Comparison of ENCODE assay signal across 16 cellular contexts in genomic region chr6:44708208-44708607, GRCh38.
A peak's percentile ranks its signal among the peaks of the same experiment; 100 is the strongest.
DNase-seq lines count a peak whose midpoint lies in the region; ATAC-seq and TF ChIP-seq lines count a peak whose summit lies in the region.
"Had no signal": no experiment of that assay in that cellular context is flagged by ENCODE, and none has a peak within 500 bp of the region (broad histone marks: within the 10 kb centered on the region; RNA-seq: fewer than 3 reads in every experiment).

No MANE protein-coding gene starts in this region.

- peaks cover 10 to 13% of the 10 kb centered on the region in 2 donors for H3K9me3 Mint-ChIP-seq in activated naive CD4-positive, alpha-beta T cell treated with anti-CD3 and anti-CD28 coated beads, Interleukin-2, amount 50 U/mL, for 72 hours
- H3K9me3 Mint-ChIP-seq in activated naive CD4-positive, alpha-beta T cell treated with anti-CD3 and anti-CD28 coated beads for 36 hours, result peaks cover 6% of the 10 kb centered on the region
- H3K9me3 Mint-ChIP-seq in stimulated activated effector memory CD8-positive, alpha-beta T cell treated with anti-CD3 and anti-CD28 coated beads, Interleukin-12 subunit alpha, Interleukin-12 subunit beta, amount 100 ng/mL, for 72 hours, result peaks cover 5% of the 10 kb centered on the region
- H3K9me3 Mint-ChIP-seq: CD4-positive, alpha-beta T cell had no signal

- CTCF ChIA-PET in activated naive CD4-positive, alpha-beta T cell treated with anti-CD3 and anti-CD28 coated beads for 36 hours (lab: Charles Lee), result no interaction called here

- intact Hi-C loops in activated naive CD4-positive, alpha-beta T cell treated with anti-CD3 and anti-CD28 coated beads for 36 hours (cut with micrococcal nuclease), result no loop called here

- H3K36me3 Mint-ChIP-seq in activated naive CD4-positive, alpha-beta T cell treated with anti-CD3 and anti-CD28 coated beads, Interleukin-2, amount 50 U/mL, for 72 hours, result peaks cover 7 to 18% of the 10 kb centered on the region in 2 donors
- peaks cover 2% of the 10 kb centered on the region for H3K36me3 Mint-ChIP-seq in activated naive CD4-positive, alpha-beta T cell treated with anti-CD3 and anti-CD28 coated beads for 36 hours (ENCODE audit: low read depth)
- peaks cover 11% of the 10 kb centered on the region for H3K36me3 Mint-ChIP-seq in stimulated activated effector memory CD8-positive, alpha-beta T cell treated with anti-CD3 and anti-CD28 coated beads, Interleukin-12 subunit alpha, Interleukin-12 subunit beta, amount 100 ng/mL, for 72 hours

- peak overlapping the region; percentile 26 to 43 for H3K27ac Mint-ChIP-seq in activated naive CD4-positive, alpha-beta T cell treated with anti-CD3 and anti-CD28 coated beads, Interleukin-2, amount 50 U/mL, for 72 hours
- no peak overlapping the region for H3K27ac Mint-ChIP-seq in activated naive CD4-positive, alpha-beta T cell treated with anti-CD3 and anti-CD28 coated beads for 36 hours
- H3K27ac Mint-ChIP-seq in stimulated activated effector memory CD8-positive, alpha-beta T cell treated with anti-CD3 and anti-CD28 coated beads, Interleukin-12 subunit alpha, Interleukin-12 subunit beta, amount 100 ng/mL, for 72 hours, result peak overlapping the region; percentile 43
- H3K27ac Mint-ChIP-seq: CD4-positive, alpha-beta T cell had no signal

- DNase-seq in activated naive CD4-positive, alpha-beta T cell treated with anti-CD3 and anti-CD28 coated beads, Interleukin-2, amount 50 U/mL, for 72 hours (ENCODE audit: low spot score in 2 of 2), result no peak
- no peak for DNase-seq in activated naive CD4-positive, alpha-beta T cell treated with anti-CD3 and anti-CD28 coated beads for 36 hours
- DNase-seq in NCI-H82 treated with DMSO at 0.1 percent for 48 hours (lab: John Stamatoyannopoulos, UW; ENCODE audit: unreplicated experiment) (peak; percentile 97), epidermal melanocyte (ENCODE audit: insufficient read length, low spot score) (no peak), nucleus accumbens (lab: John Stamatoyannopoulos, UW) (no peak)
- no peak for DNase-seq in stimulated activated effector memory CD8-positive, alpha-beta T cell treated with anti-CD3 and anti-CD28 coated beads, Interleukin-12 subunit alpha, Interleukin-12 subunit beta, amount 100 ng/mL, for 72 hours (ENCODE audit: low spot score in 2 of 2)
- DNase-seq: Caco-2; CD4-positive, alpha-beta T cell; DMS 273 treated with DMSO at 0.1 percent for 48 hours; IMR-90; NCI-H1092 treated with DMSO at 0.1 percent for 48 hours; NCI-H1436 treated with DMSO at 0.1 percent for 48 hours; NCI-H1930; NCI-H69 had no signal

- ATAC-seq in activated naive CD4-positive, alpha-beta T cell treated with anti-CD3 and anti-CD28 coated beads, Interleukin-2, amount 50 U/mL, for 72 hours, result no peak
- ATAC-seq in SK-N-SH treated with all-trans-retinoic acid at 6 μM for 48 hours, result no peak
- no peak for ATAC-seq in stimulated activated effector memory CD8-positive, alpha-beta T cell treated with anti-CD3 and anti-CD28 coated beads, Interleukin-12 subunit alpha, Interleukin-12 subunit beta, amount 100 ng/mL, for 72 hours
- ATAC-seq: Panc1 had no signal

- H3K4me1 Mint-ChIP-seq in activated naive CD4-positive, alpha-beta T cell treated with anti-CD3 and anti-CD28 coated beads for 36 hours (ENCODE audit: low read depth), result peaks cover 11% of the 10 kb centered on the region
- peaks cover 35% of the 10 kb centered on the region for H3K4me1 Mint-ChIP-seq in stimulated activated effector memory CD8-positive, alpha-beta T cell treated with anti-CD3 and anti-CD28 coated beads, Interleukin-12 subunit alpha, Interleukin-12 subunit beta, amount 100 ng/mL, for 72 hours

- H3K4me3 Mint-ChIP-seq in activated naive CD4-positive, alpha-beta T cell treated with anti-CD3 and anti-CD28 coated beads for 36 hours, result no peak overlapping the region
- no peak overlapping the region for H3K4me3 Mint-ChIP-seq in stimulated activated effector memory CD8-positive, alpha-beta T cell treated with anti-CD3 and anti-CD28 coated beads, Interleukin-12 subunit alpha, Interleukin-12 subunit beta, amount 100 ng/mL, for 72 hours
- H3K4me3 Mint-ChIP-seq: CD4-positive, alpha-beta T cell had no signal

- no peaks in the 10 kb centered on the region for H3K27me3 Mint-ChIP-seq in activated naive CD4-positive, alpha-beta T cell treated with anti-CD3 and anti-CD28 coated beads for 36 hours (ENCODE audit: low read depth)
- H3K27me3 Mint-ChIP-seq: CD4-positive, alpha-beta T cell had no signal

TF ChIP-seq in SK-N-SH treated with all-trans-retinoic acid at 6 μM for 48 hours, 23 proteins besides CTCF, POLR2A, EP300 and RAD21:
- peak; percentile 25; the same call in 1 of the 2 replicates for TF ChIP-seq TCF4 (CRISPR knock-in tag; IDR thresholded peaks at IDR 0.05; ENCODE audit: borderline replicate concordance)
- TF ChIP-seq BACH2 (CRISPR knock-in tag; IDR thresholded peaks at IDR 0.05; ENCODE audit: borderline replicate concordance), result no peak
TF ChIP-seq in SK-N-SH treated with all-trans-retinoic acid at 6 μM for 48 hours: peak in this region for 1.
